In genomic region chr9:97497558-97498375, GRCh38 we compare ENCODE assay signal across 1 cellular context. TPM values are rescaled to one million over a fixed set of nuclear protein-coding genes. Genes with fewer than 3 reads are reported as not detected.
"Had no signal": no experiment of that assay in that cellular context is flagged by ENCODE, and none has a peak within 500 bp of the region (broad histone marks: within the 10 kb centered on the region; RNA-seq: fewer than 3 reads in every experiment).

No MANE protein-coding gene starts in this region.

RNA-seq across cellular contexts. Expression of gene TMOD1, which starts 3.7 kb away (rescaled TPM):
- total RNA-seq: LHCN-M2 had no signal
